In the genomic region with DNA sequence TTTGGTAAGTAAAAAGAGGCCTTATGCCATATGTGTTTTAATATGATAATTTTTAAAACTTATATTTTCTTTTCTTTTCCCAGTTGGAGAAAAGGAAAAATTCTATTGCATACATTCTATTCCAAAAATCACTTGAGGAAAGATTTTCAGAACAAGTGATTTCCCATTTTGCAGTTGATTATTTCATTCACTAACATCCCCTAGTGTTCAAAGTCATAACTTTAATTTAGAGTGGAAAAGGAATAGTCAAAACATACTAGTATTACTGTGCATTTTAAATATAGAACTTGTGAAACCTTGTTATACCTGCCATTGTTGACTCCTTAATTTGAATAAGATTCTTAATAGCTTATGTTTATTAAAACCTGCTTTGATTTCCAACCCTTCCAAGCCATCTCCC, we compare ENCODE assay signal across 1 cellular context.
TF ChIP-seq lines count a peak whose summit lies in the region.

No MANE protein-coding gene starts in this region.

TF ChIP-seq in HepG2, 621 proteins besides CTCF, POLR2A, EP300 and RAD21 (continued from another document):
- TF ChIP-seq, protein P1, sequence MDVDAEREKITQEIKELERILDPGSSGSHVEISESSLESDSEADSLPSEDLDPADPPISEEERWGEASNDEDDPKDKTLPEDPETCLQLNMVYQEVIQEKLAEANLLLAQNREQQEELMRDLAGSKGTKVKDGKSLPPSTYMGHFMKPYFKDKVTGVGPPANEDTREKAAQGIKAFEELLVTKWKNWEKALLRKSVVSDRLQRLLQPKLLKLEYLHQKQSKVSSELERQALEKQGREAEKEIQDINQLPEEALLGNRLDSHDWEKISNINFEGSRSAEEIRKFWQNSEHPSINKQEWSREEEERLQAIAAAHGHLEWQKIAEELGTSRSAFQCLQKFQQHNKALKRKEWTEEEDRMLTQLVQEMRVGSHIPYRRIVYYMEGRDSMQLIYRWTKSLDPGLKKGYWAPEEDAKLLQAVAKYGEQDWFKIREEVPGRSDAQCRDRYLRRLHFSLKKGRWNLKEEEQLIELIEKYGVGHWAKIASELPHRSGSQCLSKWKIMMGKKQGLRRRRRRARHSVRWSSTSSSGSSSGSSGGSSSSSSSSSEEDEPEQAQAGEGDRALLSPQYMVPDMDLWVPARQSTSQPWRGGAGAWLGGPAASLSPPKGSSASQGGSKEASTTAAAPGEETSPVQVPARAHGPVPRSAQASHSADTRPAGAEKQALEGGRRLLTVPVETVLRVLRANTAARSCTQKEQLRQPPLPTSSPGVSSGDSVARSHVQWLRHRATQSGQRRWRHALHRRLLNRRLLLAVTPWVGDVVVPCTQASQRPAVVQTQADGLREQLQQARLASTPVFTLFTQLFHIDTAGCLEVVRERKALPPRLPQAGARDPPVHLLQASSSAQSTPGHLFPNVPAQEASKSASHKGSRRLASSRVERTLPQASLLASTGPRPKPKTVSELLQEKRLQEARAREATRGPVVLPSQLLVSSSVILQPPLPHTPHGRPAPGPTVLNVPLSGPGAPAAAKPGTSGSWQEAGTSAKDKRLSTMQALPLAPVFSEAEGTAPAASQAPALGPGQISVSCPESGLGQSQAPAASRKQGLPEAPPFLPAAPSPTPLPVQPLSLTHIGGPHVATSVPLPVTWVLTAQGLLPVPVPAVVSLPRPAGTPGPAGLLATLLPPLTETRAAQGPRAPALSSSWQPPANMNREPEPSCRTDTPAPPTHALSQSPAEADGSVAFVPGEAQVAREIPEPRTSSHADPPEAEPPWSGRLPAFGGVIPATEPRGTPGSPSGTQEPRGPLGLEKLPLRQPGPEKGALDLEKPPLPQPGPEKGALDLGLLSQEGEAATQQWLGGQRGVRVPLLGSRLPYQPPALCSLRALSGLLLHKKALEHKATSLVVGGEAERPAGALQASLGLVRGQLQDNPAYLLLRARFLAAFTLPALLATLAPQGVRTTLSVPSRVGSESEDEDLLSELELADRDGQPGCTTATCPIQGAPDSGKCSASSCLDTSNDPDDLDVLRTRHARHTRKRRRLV (CRISPR knock-in tag; IDR thresholded peaks at IDR 0.05), result no peak
- TF ChIP-seq, protein P2, sequence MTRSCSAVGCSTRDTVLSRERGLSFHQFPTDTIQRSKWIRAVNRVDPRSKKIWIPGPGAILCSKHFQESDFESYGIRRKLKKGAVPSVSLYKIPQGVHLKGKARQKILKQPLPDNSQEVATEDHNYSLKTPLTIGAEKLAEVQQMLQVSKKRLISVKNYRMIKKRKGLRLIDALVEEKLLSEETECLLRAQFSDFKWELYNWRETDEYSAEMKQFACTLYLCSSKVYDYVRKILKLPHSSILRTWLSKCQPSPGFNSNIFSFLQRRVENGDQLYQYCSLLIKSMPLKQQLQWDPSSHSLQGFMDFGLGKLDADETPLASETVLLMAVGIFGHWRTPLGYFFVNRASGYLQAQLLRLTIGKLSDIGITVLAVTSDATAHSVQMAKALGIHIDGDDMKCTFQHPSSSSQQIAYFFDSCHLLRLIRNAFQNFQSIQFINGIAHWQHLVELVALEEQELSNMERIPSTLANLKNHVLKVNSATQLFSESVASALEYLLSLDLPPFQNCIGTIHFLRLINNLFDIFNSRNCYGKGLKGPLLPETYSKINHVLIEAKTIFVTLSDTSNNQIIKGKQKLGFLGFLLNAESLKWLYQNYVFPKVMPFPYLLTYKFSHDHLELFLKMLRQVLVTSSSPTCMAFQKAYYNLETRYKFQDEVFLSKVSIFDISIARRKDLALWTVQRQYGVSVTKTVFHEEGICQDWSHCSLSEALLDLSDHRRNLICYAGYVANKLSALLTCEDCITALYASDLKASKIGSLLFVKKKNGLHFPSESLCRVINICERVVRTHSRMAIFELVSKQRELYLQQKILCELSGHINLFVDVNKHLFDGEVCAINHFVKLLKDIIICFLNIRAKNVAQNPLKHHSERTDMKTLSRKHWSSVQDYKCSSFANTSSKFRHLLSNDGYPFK (CRISPR knock-in tag; IDR thresholded peaks at IDR 0.05; ENCODE audit: borderline replicate concordance), result no peak
- TF ChIP-seq NPAS2 (CRISPR knock-in tag; IDR thresholded peaks at IDR 0.05; ENCODE audit: borderline replicate concordance) (no peak), ZNF331 (CRISPR knock-in tag; IDR thresholded peaks at IDR 0.05) (no peak), RFX5 (IDR thresholded peaks at IDR 0.05; ENCODE audit: low read depth, low read length) (no peak), ZNF558 (CRISPR knock-in tag; IDR thresholded peaks at IDR 0.05; ENCODE audit: borderline replicate concordance) (no peak), ZNF33B (CRISPR knock-in tag; IDR thresholded peaks at IDR 0.05) (no peak), SRY (CRISPR knock-in tag; IDR thresholded peaks at IDR 0.05) (no peak), FUBP1 (CRISPR knock-in tag; IDR thresholded peaks at IDR 0.05; ENCODE audit: borderline replicate concordance) (no peak)
- TF ChIP-seq, protein P3, sequence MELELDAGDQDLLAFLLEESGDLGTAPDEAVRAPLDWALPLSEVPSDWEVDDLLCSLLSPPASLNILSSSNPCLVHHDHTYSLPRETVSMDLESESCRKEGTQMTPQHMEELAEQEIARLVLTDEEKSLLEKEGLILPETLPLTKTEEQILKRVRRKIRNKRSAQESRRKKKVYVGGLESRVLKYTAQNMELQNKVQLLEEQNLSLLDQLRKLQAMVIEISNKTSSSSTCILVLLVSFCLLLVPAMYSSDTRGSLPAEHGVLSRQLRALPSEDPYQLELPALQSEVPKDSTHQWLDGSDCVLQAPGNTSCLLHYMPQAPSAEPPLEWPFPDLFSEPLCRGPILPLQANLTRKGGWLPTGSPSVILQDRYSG (CRISPR knock-in tag; IDR thresholded peaks at IDR 0.05), result no peak
